1 cellular context compared by ENCODE assay signal in the genomic region with DNA sequence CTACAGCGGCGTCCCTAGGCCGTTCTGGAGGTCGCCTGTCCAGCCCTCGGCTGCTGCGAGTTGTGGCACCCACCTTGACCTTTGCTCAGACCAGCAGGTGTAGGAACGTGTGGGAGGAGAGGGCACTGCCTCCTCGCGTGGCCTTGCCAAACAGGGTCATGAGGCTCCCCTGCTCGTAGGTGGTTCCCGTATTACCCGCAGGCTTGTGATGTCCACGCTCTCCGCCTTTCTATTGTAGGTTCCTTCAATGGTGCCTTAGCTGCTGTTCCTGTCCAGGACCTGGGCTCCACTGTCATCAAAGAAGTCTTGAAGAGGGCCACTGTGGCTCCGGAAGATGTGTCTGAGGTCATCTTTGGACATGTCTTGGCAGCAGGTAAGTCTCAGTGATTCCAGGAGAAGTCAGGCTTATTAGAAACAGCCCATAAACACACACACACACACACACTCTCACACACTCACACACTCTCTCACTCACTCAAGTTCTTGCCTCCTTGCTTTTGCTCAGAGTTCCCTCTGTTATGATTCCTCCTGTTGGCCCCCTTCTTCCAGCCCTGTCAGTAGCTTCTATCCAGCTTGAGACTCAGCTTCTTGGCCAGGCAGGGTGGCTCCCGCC.
TF ChIP-seq lines count a peak whose summit lies in the region.

No MANE protein-coding gene starts in this region.

TF ChIP-seq in HepG2, 621 proteins besides CTCF, POLR2A, EP300 and RAD21 (continued from another document and continues in another):
- TF ChIP-seq, protein P1, sequence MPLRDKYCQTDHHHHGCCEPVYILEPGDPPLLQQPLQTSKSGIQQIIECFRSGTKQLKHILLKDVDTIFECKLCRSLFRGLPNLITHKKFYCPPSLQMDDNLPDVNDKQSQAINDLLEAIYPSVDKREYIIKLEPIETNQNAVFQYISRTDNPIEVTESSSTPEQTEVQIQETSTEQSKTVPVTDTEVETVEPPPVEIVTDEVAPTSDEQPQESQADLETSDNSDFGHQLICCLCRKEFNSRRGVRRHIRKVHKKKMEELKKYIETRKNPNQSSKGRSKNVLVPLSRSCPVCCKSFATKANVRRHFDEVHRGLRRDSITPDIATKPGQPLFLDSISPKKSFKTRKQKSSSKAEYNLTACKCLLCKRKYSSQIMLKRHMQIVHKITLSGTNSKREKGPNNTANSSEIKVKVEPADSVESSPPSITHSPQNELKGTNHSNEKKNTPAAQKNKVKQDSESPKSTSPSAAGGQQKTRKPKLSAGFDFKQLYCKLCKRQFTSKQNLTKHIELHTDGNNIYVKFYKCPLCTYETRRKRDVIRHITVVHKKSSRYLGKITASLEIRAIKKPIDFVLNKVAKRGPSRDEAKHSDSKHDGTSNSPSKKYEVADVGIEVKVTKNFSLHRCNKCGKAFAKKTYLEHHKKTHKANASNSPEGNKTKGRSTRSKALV (CRISPR knock-in tag; IDR thresholded peaks at IDR 0.05), result no peak
- TF ChIP-seq GZF1 (CRISPR knock-in tag; IDR thresholded peaks at IDR 0.05) (no peak; the same call in 1 of the 2 replicates), KAT2B (IDR thresholded peaks at IDR 0.05; ENCODE audit: borderline replicate concordance, low read depth, low read length) (no peak), SP4 (CRISPR knock-in tag; IDR thresholded peaks at IDR 0.05) (no peak), ZMYM4 (CRISPR knock-in tag; IDR thresholded peaks at IDR 0.05) (peak; percentile 40; the same call in 1 of the 2 replicates), ZNF383 (CRISPR knock-in tag; IDR thresholded peaks at IDR 0.05; ENCODE audit: borderline replicate concordance) (no peak), STAG1 (CRISPR knock-in tag; IDR thresholded peaks at IDR 0.05) (no peak; the same call in 1 of the 2 replicates), IRF2 (CRISPR knock-in tag; IDR thresholded peaks at IDR 0.05) (peak; percentile 56; the same call in 1 of the 2 replicates), ZSCAN30 (CRISPR knock-in tag; IDR thresholded peaks at IDR 0.05) (no peak), ZFP36 (IDR thresholded peaks at IDR 0.05; ENCODE audit: borderline replicate concordance, low read depth, low read length, partially characterized antibody) (no peak), ZNF747 (CRISPR knock-in tag; IDR thresholded peaks at IDR 0.05; ENCODE audit: borderline replicate concordance) (0 out of 2 replicates have a peak, but pooled peaks have one; percentile 2), SETDB1 (CRISPR knock-in tag; IDR thresholded peaks at IDR 0.05; ENCODE audit: borderline replicate concordance) (no peak), TOPORS (CRISPR knock-in tag; IDR thresholded peaks at IDR 0.05) (0 out of 2 replicates have a peak, but pooled peaks have one; percentile 58), ELF1 (CRISPR knock-in tag; IDR thresholded peaks at IDR 0.05) (no peak; the same call in 1 of the 2 replicates), NR1H2 (CRISPR knock-in tag; IDR thresholded peaks at IDR 0.05; ENCODE audit: borderline replicate concordance, low read depth) (no peak), ZNF530 (CRISPR knock-in tag; IDR thresholded peaks at IDR 0.05; ENCODE audit: low read depth) (peak; percentile 85; the same call in 1 of the 2 replicates), SOX13 (IDR thresholded peaks at IDR 0.05) (no peak), SOX13 (CRISPR knock-in tag; conservative IDR thresholded peaks at IDR 0.05 in 1 of 2, IDR thresholded peaks at IDR 0.05 in 1 of 2) (peak in 1 of 2 experiments; percentile 63; a peak in 2 of 4 replicates), ZNF550 (CRISPR knock-in tag; IDR thresholded peaks at IDR 0.05; ENCODE audit: borderline replicate concordance) (no peak), ZNF234 (CRISPR knock-in tag; conservative IDR thresholded peaks at IDR 0.05) (no peak), REXO4 (CRISPR knock-in tag; IDR thresholded peaks at IDR 0.05; ENCODE audit: borderline replicate concordance) (peak; percentile 81; the same call in 1 of the 2 replicates), ZSCAN31 (CRISPR knock-in tag; IDR thresholded peaks at IDR 0.05; ENCODE audit: low read depth) (0 out of 2 replicates have a peak, but pooled peaks have one; percentile 17), MEIS1 (CRISPR knock-in tag; IDR thresholded peaks at IDR 0.05; ENCODE audit: borderline replicate concordance) (no peak; the same call in 1 of the 2 replicates), ZSCAN25 (CRISPR knock-in tag; IDR thresholded peaks at IDR 0.05) (peak; percentile 82), NFATC3 (CRISPR knock-in tag; IDR thresholded peaks at IDR 0.05) (peak; percentile 9; the same call in 1 of the 2 replicates), SOX5 (CRISPR knock-in tag; IDR thresholded peaks at IDR 0.05; ENCODE audit: borderline replicate concordance) (peak; percentile 6; the same call in 1 of the 2 replicates), ZNF136 (CRISPR knock-in tag; IDR thresholded peaks at IDR 0.05; ENCODE audit: low read depth) (0 out of 2 replicates have a peak, but pooled peaks have one; percentile 52), TAF1 (CRISPR knock-in tag; IDR thresholded peaks at IDR 0.05) (no peak), ZNF577 (CRISPR knock-in tag; IDR thresholded peaks at IDR 0.05; ENCODE audit: borderline replicate concordance, low read depth) (no peak), SMARCC2 (IDR thresholded peaks at IDR 0.05) (no peak), ZKSCAN1 (IDR thresholded peaks at IDR 0.05; ENCODE audit: low read length) (no peak)
- TF ChIP-seq, protein P2, sequence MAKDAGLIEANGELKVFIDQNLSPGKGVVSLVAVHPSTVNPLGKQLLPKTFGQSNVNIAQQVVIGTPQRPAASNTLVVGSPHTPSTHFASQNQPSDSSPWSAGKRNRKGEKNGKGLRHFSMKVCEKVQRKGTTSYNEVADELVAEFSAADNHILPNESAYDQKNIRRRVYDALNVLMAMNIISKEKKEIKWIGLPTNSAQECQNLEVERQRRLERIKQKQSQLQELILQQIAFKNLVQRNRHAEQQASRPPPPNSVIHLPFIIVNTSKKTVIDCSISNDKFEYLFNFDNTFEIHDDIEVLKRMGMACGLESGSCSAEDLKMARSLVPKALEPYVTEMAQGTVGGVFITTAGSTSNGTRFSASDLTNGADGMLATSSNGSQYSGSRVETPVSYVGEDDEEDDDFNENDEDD (CRISPR knock-in tag; IDR thresholded peaks at IDR 0.05; ENCODE audit: borderline replicate concordance), result 0 out of 2 replicates have a peak, but pooled peaks have one; percentile 25
- TF ChIP-seq, protein P3, sequence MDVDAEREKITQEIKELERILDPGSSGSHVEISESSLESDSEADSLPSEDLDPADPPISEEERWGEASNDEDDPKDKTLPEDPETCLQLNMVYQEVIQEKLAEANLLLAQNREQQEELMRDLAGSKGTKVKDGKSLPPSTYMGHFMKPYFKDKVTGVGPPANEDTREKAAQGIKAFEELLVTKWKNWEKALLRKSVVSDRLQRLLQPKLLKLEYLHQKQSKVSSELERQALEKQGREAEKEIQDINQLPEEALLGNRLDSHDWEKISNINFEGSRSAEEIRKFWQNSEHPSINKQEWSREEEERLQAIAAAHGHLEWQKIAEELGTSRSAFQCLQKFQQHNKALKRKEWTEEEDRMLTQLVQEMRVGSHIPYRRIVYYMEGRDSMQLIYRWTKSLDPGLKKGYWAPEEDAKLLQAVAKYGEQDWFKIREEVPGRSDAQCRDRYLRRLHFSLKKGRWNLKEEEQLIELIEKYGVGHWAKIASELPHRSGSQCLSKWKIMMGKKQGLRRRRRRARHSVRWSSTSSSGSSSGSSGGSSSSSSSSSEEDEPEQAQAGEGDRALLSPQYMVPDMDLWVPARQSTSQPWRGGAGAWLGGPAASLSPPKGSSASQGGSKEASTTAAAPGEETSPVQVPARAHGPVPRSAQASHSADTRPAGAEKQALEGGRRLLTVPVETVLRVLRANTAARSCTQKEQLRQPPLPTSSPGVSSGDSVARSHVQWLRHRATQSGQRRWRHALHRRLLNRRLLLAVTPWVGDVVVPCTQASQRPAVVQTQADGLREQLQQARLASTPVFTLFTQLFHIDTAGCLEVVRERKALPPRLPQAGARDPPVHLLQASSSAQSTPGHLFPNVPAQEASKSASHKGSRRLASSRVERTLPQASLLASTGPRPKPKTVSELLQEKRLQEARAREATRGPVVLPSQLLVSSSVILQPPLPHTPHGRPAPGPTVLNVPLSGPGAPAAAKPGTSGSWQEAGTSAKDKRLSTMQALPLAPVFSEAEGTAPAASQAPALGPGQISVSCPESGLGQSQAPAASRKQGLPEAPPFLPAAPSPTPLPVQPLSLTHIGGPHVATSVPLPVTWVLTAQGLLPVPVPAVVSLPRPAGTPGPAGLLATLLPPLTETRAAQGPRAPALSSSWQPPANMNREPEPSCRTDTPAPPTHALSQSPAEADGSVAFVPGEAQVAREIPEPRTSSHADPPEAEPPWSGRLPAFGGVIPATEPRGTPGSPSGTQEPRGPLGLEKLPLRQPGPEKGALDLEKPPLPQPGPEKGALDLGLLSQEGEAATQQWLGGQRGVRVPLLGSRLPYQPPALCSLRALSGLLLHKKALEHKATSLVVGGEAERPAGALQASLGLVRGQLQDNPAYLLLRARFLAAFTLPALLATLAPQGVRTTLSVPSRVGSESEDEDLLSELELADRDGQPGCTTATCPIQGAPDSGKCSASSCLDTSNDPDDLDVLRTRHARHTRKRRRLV (CRISPR knock-in tag; IDR thresholded peaks at IDR 0.05), result no peak
- TF ChIP-seq, protein P4, sequence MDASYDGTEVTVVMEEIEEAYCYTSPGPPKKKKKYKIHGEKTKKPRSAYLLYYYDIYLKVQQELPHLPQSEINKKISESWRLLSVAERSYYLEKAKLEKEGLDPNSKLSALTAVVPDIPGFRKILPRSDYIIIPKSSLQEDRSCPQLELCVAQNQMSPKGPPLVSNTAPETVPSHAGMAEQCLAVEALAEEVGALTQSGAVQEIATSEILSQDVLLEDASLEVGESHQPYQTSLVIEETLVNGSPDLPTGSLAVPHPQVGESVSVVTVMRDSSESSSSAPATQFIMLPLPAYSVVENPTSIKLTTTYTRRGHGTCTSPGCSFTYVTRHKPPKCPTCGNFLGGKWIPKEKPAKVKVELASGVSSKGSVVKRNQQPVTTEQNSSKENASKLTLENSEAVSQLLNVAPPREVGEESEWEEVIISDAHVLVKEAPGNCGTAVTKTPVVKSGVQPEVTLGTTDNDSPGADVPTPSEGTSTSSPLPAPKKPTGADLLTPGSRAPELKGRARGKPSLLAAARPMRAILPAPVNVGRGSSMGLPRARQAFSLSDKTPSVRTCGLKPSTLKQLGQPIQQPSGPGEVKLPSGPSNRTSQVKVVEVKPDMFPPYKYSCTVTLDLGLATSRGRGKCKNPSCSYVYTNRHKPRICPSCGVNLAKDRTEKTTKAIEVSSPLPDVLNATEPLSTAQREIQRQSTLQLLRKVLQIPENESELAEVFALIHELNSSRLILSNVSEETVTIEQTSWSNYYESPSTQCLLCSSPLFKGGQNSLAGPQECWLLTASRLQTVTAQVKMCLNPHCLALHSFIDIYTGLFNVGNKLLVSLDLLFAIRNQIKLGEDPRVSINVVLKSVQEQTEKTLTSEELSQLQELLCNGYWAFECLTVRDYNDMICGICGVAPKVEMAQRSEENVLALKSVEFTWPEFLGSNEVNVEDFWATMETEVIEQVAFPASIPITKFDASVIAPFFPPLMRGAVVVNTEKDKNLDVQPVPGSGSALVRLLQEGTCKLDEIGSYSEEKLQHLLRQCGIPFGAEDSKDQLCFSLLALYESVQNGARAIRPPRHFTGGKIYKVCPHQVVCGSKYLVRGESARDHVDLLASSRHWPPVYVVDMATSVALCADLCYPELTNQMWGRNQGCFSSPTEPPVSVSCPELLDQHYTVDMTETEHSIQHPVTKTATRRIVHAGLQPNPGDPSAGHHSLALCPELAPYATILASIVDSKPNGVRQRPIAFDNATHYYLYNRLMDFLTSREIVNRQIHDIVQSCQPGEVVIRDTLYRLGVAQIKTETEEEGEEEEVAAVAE (CRISPR knock-in tag; IDR thresholded peaks at IDR 0.05; ENCODE audit: borderline replicate concordance), result no peak
- TF ChIP-seq, protein P5, sequence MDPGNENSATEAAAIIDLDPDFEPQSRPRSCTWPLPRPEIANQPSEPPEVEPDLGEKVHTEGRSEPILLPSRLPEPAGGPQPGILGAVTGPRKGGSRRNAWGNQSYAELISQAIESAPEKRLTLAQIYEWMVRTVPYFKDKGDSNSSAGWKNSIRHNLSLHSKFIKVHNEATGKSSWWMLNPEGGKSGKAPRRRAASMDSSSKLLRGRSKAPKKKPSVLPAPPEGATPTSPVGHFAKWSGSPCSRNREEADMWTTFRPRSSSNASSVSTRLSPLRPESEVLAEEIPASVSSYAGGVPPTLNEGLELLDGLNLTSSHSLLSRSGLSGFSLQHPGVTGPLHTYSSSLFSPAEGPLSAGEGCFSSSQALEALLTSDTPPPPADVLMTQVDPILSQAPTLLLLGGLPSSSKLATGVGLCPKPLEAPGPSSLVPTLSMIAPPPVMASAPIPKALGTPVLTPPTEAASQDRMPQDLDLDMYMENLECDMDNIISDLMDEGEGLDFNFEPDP (CRISPR knock-in tag; conservative IDR thresholded peaks at IDR 0.05), result 0 out of 2 replicates have a peak, but pooled peaks have one; percentile 85
- TF ChIP-seq, protein P6, sequence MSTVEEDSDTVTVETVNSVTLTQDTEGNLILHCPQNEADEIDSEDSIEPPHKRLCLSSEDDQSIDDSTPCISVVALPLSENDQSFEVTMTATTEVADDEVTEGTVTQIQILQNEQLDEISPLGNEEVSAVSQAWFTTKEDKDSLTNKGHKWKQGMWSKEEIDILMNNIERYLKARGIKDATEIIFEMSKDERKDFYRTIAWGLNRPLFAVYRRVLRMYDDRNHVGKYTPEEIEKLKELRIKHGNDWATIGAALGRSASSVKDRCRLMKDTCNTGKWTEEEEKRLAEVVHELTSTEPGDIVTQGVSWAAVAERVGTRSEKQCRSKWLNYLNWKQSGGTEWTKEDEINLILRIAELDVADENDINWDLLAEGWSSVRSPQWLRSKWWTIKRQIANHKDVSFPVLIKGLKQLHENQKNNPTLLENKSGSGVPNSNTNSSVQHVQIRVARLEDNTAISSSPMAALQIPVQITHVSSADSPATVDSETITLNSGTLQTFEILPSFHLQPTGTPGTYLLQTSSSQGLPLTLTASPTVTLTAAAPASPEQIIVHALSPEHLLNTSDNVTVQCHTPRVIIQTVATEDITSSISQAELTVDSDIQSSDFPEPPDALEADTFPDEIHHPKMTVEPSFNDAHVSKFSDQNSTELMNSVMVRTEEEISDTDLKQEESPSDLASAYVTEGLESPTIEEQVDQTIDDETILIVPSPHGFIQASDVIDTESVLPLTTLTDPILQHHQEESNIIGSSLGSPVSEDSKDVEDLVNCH (CRISPR knock-in tag; IDR thresholded peaks at IDR 0.05), result no peak
- TF ChIP-seq, protein P7, sequence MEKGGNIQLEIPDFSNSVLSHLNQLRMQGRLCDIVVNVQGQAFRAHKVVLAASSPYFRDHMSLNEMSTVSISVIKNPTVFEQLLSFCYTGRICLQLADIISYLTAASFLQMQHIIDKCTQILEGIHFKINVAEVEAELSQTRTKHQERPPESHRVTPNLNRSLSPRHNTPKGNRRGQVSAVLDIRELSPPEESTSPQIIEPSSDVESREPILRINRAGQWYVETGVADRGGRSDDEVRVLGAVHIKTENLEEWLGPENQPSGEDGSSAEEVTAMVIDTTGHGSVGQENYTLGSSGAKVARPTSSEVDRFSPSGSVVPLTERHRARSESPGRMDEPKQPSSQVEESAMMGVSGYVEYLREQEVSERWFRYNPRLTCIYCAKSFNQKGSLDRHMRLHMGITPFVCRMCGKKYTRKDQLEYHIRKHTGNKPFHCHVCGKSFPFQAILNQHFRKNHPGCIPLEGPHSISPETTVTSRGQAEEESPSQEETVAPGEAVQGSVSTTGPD (CRISPR knock-in tag; IDR thresholded peaks at IDR 0.05), result peak; percentile 36; the same call in 1 of the 2 replicates
- TF ChIP-seq, protein P8, sequence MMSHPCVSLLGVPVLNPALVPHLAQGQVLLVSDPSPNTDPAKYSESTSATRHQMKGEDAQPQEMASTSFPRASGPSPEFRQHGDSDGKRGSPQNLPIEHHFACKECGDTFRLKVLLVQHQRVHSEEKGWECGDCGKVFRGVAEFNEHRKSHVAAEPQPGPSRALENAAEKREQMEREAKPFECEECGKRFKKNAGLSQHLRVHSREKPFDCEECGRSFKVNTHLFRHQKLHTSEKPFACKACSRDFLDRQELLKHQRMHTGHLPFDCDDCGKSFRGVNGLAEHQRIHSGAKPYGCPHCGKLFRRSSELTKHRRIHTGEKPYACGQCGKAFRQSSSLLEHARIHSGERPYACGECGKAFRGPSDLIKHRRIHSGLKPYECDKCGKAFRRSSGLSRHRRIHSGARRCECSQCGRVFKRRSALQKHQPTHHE (CRISPR knock-in tag; IDR thresholded peaks at IDR 0.05; ENCODE audit: borderline replicate concordance), result no peak
